In the genomic region with DNA sequence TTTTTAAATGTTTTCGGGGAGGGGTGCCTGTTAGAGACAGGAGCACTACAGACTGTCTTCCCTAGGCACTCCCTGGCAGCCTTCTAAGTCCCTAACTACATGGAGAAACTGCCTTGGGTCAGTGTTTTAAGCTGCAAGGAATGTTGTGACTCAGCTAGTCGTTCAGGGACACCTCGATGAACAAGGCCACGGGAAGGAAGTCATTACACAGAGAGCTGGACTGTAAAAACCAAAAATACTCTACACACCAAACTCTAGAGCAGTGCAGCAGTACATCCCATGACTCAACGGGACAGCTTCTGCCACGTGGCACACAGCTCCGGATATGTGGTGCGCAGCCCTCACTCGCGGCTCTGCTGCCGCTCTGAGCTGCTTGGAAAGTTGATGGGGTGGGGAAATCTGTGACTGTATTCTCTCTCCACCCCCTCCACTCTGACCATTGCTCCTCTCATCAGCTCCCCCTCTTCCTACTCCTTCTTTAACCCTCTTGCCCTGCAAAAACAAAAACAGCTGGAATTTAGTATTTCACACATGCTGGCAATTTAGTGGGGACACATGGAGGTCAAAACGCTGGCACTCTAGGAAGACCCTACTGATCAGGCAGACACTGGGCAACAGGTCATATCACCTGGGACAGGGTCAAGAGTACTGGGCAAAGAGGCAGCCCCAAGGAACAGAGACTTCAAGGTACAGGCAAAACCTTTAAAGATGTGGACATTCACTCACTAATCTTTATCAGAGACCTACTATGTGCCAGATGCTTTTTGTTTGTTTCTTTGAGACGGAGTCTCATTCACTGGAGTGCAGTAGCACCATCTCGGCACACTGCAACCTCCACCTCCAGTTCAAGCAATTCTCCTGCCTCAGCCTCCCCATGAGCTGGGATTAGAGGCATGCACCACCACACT, we compare ENCODE assay signal across 8 cellular contexts. TPM values are rescaled to one million over a fixed set of nuclear protein-coding genes. Genes with fewer than 3 reads are reported as not detected.
DNase-seq lines count a peak whose midpoint lies in the region; ATAC-seq, FAIRE-seq and TF ChIP-seq lines count a peak whose summit lies in the region.

No MANE protein-coding gene starts in this region.

- no peaks in the 10 kb centered on the region for H3K27me3 Mint-ChIP-seq in WTC11 (ENCODE audit: low read depth)

- intact Hi-C loops in lower lobe of right lung (cut with DNase I): no loop called here

- CTCF ChIA-PET in WTC11 (lab: Charles Lee): interaction anchor here (1.1 to 1.2 kb wide), 2 partner anchors 11 to 157 kb away, joined by 3 to 4 read pairs; a partner anchor contains a TSS

- ATAC-seq in GM18498 (IDR thresholded peaks at IDR 0.05; ENCODE audit: unreplicated experiment) (peak; percentile 83), HG03460 (IDR thresholded peaks at IDR 0.05; ENCODE audit: unreplicated experiment) (peak; percentile 93), WTC11 (no peak), lower lobe of right lung (peak; percentile 86 to 91), HG03280 (IDR thresholded peaks at IDR 0.05; ENCODE audit: unreplicated experiment) (no peak)

- no peak overlapping the region for H3K4me3 Mint-ChIP-seq in WTC11

- H3K9me3 Mint-ChIP-seq in WTC11: no peaks in the 10 kb centered on the region

- peaks cover 26% of the 10 kb centered on the region for H3K4me1 ChIP-seq in lower lobe of right lung

- H3K27ac Mint-ChIP-seq in WTC11: no peak overlapping the region

- H3K27me3 ChIP-seq in bronchial epithelial cell (ENCODE audit: control insufficient read depth, insufficient read depth, low read length) (no peaks in the 10 kb centered on the region), lower lobe of right lung (ENCODE audit: low read depth) (no peaks in the 10 kb centered on the region)

- H3K36me3 ChIP-seq in bronchial epithelial cell (ENCODE audit: control insufficient read depth, insufficient read depth, low read length) (no peaks in the 10 kb centered on the region), lower lobe of right lung (no peaks in the 10 kb centered on the region)

- no peaks in the 10 kb centered on the region for H3K36me3 Mint-ChIP-seq in WTC11

- H3K9me3 ChIP-seq in lower lobe of right lung: no peaks in the 10 kb centered on the region

- no peak for FAIRE-seq in bronchial epithelial cell (lab: Jason Lieb, UNC)

- DNase-seq in WTC11 (ENCODE audit: low spot score): no peak
- DNase-seq in bronchial epithelial cell (ENCODE audit: low read depth): peak; percentile 97
- DNase-seq in lower lobe of right lung: peak; percentile 71
- peak; percentile 40 for DNase-seq in stimulated activated CD8-positive, alpha-beta memory T cell treated with anti-CD3 and anti-CD28 coated beads, Interleukin-12 subunit alpha, Interleukin-12 subunit beta, amount 100 ng/mL, for 4 hours (ENCODE audit: low read depth)
- DNase-seq in HT-29 (ENCODE audit: low spot score): no peak

- H3K4me3 ChIP-seq in bronchial epithelial cell (ENCODE audit: low read depth, low read length): no peak overlapping the region
- H3K4me3 ChIP-seq in lower lobe of right lung: no peak overlapping the region

- POLR2A ChIA-PET in WTC11 (lab: Charles Lee): no interaction called here

- TF ChIP-seq CTCF in WTC11 (IDR thresholded peaks at IDR 0.05) (no peak), bronchial epithelial cell (IDR thresholded peaks at IDR 0.05; ENCODE audit: insufficient read depth, low read length, severe bottlenecking) (no peak), lower lobe of right lung (IDR thresholded peaks at IDR 0.05) (no peak)

- H3K27ac ChIP-seq in lower lobe of right lung: peak overlapping the region; percentile 67

- no peaks in the 10 kb centered on the region for H3K4me1 Mint-ChIP-seq in WTC11

TF ChIP-seq in WTC11, 78 proteins besides CTCF, POLR2A, EP300 and RAD21:
- TF ChIP-seq, protein P1, sequence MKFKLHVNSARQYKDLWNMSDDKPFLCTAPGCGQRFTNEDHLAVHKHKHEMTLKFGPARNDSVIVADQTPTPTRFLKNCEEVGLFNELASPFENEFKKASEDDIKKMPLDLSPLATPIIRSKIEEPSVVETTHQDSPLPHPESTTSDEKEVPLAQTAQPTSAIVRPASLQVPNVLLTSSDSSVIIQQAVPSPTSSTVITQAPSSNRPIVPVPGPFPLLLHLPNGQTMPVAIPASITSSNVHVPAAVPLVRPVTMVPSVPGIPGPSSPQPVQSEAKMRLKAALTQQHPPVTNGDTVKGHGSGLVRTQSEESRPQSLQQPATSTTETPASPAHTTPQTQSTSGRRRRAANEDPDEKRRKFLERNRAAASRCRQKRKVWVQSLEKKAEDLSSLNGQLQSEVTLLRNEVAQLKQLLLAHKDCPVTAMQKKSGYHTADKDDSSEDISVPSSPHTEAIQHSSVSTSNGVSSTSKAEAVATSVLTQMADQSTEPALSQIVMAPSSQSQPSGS (CRISPR knock-in tag; IDR thresholded peaks at IDR 0.05; ENCODE audit: borderline replicate concordance, low read depth): no peak
- TF ChIP-seq ZNF416 (CRISPR knock-in tag; IDR thresholded peaks at IDR 0.05) (no peak), GABPB1 (CRISPR knock-in tag; IDR thresholded peaks at IDR 0.05) (0 out of 2 replicates have a peak, but pooled peaks have one; percentile 34)
- TF ChIP-seq, protein P2, sequence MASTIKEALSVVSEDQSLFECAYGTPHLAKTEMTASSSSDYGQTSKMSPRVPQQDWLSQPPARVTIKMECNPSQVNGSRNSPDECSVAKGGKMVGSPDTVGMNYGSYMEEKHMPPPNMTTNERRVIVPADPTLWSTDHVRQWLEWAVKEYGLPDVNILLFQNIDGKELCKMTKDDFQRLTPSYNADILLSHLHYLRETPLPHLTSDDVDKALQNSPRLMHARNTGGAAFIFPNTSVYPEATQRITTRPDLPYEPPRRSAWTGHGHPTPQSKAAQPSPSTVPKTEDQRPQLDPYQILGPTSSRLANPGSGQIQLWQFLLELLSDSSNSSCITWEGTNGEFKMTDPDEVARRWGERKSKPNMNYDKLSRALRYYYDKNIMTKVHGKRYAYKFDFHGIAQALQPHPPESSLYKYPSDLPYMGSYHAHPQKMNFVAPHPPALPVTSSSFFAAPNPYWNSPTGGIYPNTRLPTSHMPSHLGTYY (CRISPR knock-in tag; IDR thresholded peaks at IDR 0.05): no peak

RNA-seq across cellular contexts. Expression of a gene that starts 10.9 kb away (rescaled TPM):
- 7.9 to 8.5 TPM (median 8.2 TPM) in 3 replicates for total RNA-seq in WTC11 (2021)
- total RNA-seq in bronchial epithelial cell: 3.9 and 10.0 TPM in 2 replicates
- total RNA-seq in lower lobe of right lung: 16.3 TPM
- 8.9 and 11.2 TPM in 2 replicates for total RNA-seq in HT-29 (2014; rRNA removed; shearing (Covaris generic))

RNA-seq across cellular contexts. Expression of a gene that starts 12.2 kb away (rescaled TPM):
- 7.5 to 9.6 TPM (median 8.6 TPM) in 3 replicates for total RNA-seq in WTC11 (2021)
- total RNA-seq in bronchial epithelial cell: 5.8 and 14.5 TPM in 2 replicates
- total RNA-seq in lower lobe of right lung: 34.5 TPM
- 6.0 and 7.0 TPM in 2 replicates for total RNA-seq in HT-29 (2014; rRNA removed; shearing (Covaris generic))

RNA-seq across cellular contexts. Expression of a gene that starts 36.9 kb away (rescaled TPM):
- 5.5 to 6.0 TPM (median 5.8 TPM) in 3 replicates for total RNA-seq in WTC11 (2021)
- not detected in 2 replicates for total RNA-seq in bronchial epithelial cell
- 0.15 TPM for total RNA-seq in lower lobe of right lung
- not detected in 2 replicates for total RNA-seq in HT-29 (2014; rRNA removed; shearing (Covaris generic))

Comparison
In these comparisons a context has a peak if more than half of its experiments do, and no peak if none do; other contexts are left out.
1. ATAC-seq: peak in GM18498 (single experiment), HG03460 (single experiment) and lower lobe of right lung (2 of 2); none in WTC11 (single experiment) and HG03280 (single experiment).
2. DNase-seq: peak in bronchial epithelial cell (single experiment), lower lobe of right lung (single experiment) and stimulated activated CD8-positive, alpha-beta memory T cell treated with anti-CD3 and anti-CD28 coated beads, Interleukin-12 subunit alpha, Interleukin-12 subunit beta, amount 100 ng/mL, for 4 hours (single experiment); none in WTC11 (single experiment) and HT-29 (single experiment).